In the genomic region with DNA sequence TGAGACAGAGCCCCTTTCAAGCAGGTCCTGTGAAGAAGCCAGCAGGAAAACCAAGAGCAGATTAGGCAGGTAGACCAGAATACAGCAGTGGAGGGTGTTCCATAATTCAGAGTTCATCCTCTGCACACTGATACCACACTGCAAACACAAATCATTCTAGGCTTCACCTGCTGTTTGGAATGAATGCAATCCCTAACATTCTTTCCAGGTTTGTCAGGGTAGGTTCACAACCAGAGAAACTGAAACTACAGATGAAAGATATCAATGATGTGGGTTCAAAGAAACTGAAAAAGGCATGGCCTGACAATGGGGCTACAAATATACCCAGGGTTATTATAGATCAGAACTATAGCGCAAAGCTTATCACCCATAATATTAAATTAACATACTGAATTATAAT, we compare ENCODE assay signal across 21 cellular contexts. TPM values are rescaled to one million over a fixed set of nuclear protein-coding genes. Genes with fewer than 3 reads are reported as not detected.
"Had no signal": no experiment of that assay in that cellular context is flagged by ENCODE, and none has a peak within 500 bp of the region (broad histone marks: within the 10 kb centered on the region; RNA-seq: fewer than 3 reads in every experiment).

No MANE protein-coding gene starts in this region.

- H3K27ac ChIP-seq: SJSA1, SK-N-MC had no signal

- H3K9me3 ChIP-seq: SJSA1 had no signal

- DNase-seq: Karpas-422, KG1, MM.1S, NCI-H1092 treated with DMSO at 0.1 percent for 48 hours, NCI-H1436, NCI-H1694, NCI-H187 treated with DMSO at 0.1 percent for 48 hours, NCI-H2029 treated with DMSO at 0.1 percent for 48 hours, NCI-H2171 treated with DMSO at 0.1 percent for 48 hours, NCI-H345, NCI-H446 treated with DMSO at 0.1 percent for 48 hours, NCI-H510A treated with DMSO at 0.1 percent for 48 hours, NCI-H526, Right ventricle myocardium superior, RPMI8226, SIG-M5 had no signal

- FAIRE-seq: RCC 7860 had no signal

- H3K4me3 ChIP-seq: SJSA1, SK-N-MC had no signal

- H3K27me3 ChIP-seq: SJSA1 had no signal

- H3K36me3 ChIP-seq: SJSA1 had no signal

RNA-seq across cellular contexts. Expression of a gene that starts 8.9 kb away (rescaled TPM):
- total RNA-seq: HT-29; T-helper 1 cell treated with Interleukin-12 subunit alpha and Interleukin-12 subunit beta and Interleukin-4 antibody, amounts not matched to agents 30 ng/mL and 1 ng/mL, for 36 hours had no signal
